In the genomic region with DNA sequence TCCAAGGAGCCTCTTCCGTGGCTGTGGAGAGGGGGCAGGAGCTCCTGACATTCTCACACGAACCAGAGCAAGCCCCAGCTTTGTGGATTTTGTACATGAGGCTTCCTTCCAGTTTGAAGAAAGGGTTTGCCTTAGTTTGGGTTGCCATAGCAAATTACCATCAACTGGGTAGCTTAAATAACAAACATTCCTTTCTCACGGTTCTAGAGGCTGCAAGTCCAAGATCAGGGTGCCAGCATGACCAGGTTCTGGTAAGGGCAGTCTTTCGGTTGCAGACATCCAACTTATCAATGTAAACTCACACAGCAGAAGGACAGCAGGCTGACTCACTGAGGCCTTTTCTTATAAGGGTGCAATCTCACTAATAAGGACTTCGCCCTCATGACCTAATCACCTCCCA, we compare ENCODE assay signal across 21 cellular contexts. TPM values are rescaled to one million over a fixed set of nuclear protein-coding genes. Genes with fewer than 3 reads are reported as not detected.
DNase-seq lines count a peak whose midpoint lies in the region; ATAC-seq, FAIRE-seq and TF ChIP-seq lines count a peak whose summit lies in the region.
"Had no signal": no experiment of that assay in that cellular context is flagged by ENCODE, and none has a peak within 500 bp of the region (broad histone marks: within the 10 kb centered on the region; RNA-seq: fewer than 3 reads in every experiment).

No MANE protein-coding gene starts in this region.

- H3K4me3 ChIP-seq in GM23338: no peak overlapping the region
- no peak overlapping the region for H3K4me3 ChIP-seq in SJSA1
- no peak overlapping the region for H3K4me3 ChIP-seq in fibroblast of mammary gland (ENCODE audit: control insufficient read depth, low read depth, low read length)
- no peak overlapping the region for H3K4me3 ChIP-seq in right cardiac atrium (ENCODE audit: low read length)
- no peak overlapping the region for H3K4me3 ChIP-seq in WERI-Rb-1 (ENCODE audit: low read depth, low read length)
- H3K4me3 ChIP-seq: BLaER1, cardiac muscle cell, left ventricle myocardium inferior, testis had no signal

- peak; percentile 20 for DNase-seq in GM23338 (ENCODE audit: low spot score)
- peak in 1 of 2 experiments; percentile 55 for DNase-seq in SJSA1 (ENCODE audit: low read depth in 1 of 2, low spot score in 2 of 2)
- DNase-seq in fibroblast of mammary gland (ENCODE audit: low read depth): peak; percentile 47
- DNase-seq in renal cortical epithelial cell (ENCODE audit: low read depth): peak; percentile 38
- no peak for DNase-seq in right cardiac atrium
- DNase-seq in GM12892 (ENCODE audit: insufficient read length): no peak
- no peak for DNase-seq in D721Med (ENCODE audit: insufficient read length, low spot score)
- no peak for DNase-seq in WERI-Rb-1
- DNase-seq: activated T-cell treated with anti-CD3 and anti-CD28 coated beads, Interleukin-2, amount 50 U/mL, for 24 hours; DMS 273 treated with DMSO at 0.1 percent for 48 hours; left ventricle myocardium inferior; NCI-H1105; NCI-H774; testis had no signal

- ATAC-seq in GM23338 (no peak), right cardiac atrium (no peak)

- no peaks in the 10 kb centered on the region for H4K20me1 ChIP-seq in GM23338 (replicated peaks; ENCODE audit: insufficient read depth)
- H4K20me1 ChIP-seq: BLaER1 had no signal

- H3K9me2 ChIP-seq in GM23338 (ENCODE audit: insufficient read depth): peaks cover 10% of the 10 kb centered on the region; the same call in 1 of the 2 replicates

- H3K4me1 ChIP-seq in GM23338 (ENCODE audit: insufficient read depth) (no peaks in the 10 kb centered on the region), SJSA1 (replicated peaks) (peaks cover 26% of the 10 kb centered on the region), right cardiac atrium (ENCODE audit: control insufficient read depth, insufficient read depth, low read length) (no peaks in the 10 kb centered on the region)
- H3K4me1 ChIP-seq: BLaER1, left ventricle myocardium inferior, testis had no signal

- no peak overlapping the region for H3K4me3 Mint-ChIP-seq in GM23338
- H3K4me3 Mint-ChIP-seq: activated T-cell treated with anti-CD3 and anti-CD28 coated beads, Interleukin-2, amount 50 U/mL, for 24 hours had no signal

- TF ChIP-seq POLR2A in GM12892 (IDR thresholded peaks at IDR 0.05; ENCODE audit: low read depth, low read length): no peak

- 64% methylated on average over 5 of the region's 5 CpGs for WGBS in right cardiac atrium

- H3K36me3 ChIP-seq in GM23338 (ENCODE audit: insufficient read depth) (no peaks in the 10 kb centered on the region), SJSA1 (no peaks in the 10 kb centered on the region), WERI-Rb-1 (no peaks in the 10 kb centered on the region)
- H3K36me3 ChIP-seq: BLaER1, cardiac muscle cell, left ventricle myocardium inferior had no signal

- H3K9me3 ChIP-seq in SJSA1 (replicated peaks) (peaks cover 4% of the 10 kb centered on the region), right cardiac atrium (ENCODE audit: control insufficient read depth, low read length) (no peaks in the 10 kb centered on the region), WERI-Rb-1 (ENCODE audit: severe bottlenecking) (peaks cover 8% of the 10 kb centered on the region)
- H3K9me3 ChIP-seq: testis had no signal

- no peak for TF ChIP-seq CTCF in GM23338 (conservative IDR thresholded peaks at IDR 0.05; ENCODE audit: low read depth in 2 of 2)
- no peak for TF ChIP-seq CTCF in fibroblast of mammary gland (conservative IDR thresholded peaks at IDR 0.05; ENCODE audit: control insufficient read depth, insufficient read depth, low read depth, low read length)
- no peak for TF ChIP-seq CTCF in D721Med (IDR thresholded peaks at IDR 0.05; ENCODE audit: insufficient read depth, missing control alignments)
- TF ChIP-seq CTCF in WERI-Rb-1 (IDR thresholded peaks at IDR 0.05; ENCODE audit: low read depth, low read length): no peak

- intact Hi-C loops in right cardiac atrium (cut with DNase I): no loop called here

- peaks cover 14% of the 10 kb centered on the region for H3K9me3 Mint-ChIP-seq in GM23338

- no peaks in the 10 kb centered on the region for H3K4me1 Mint-ChIP-seq in GM23338

- no peak overlapping the region for H3K27ac Mint-ChIP-seq in GM23338
- H3K27ac Mint-ChIP-seq: activated naive CD4-positive, alpha-beta T cell treated with anti-CD3 and anti-CD28 coated beads, Interleukin-2, amount 50 U/mL, for 72 hours; activated T-cell treated with anti-CD3 and anti-CD28 coated beads, Interleukin-2, amount 50 U/mL, for 24 hours had no signal

- H3K79me2 ChIP-seq in GM23338 (replicated peaks; ENCODE audit: insufficient read depth): no peaks in the 10 kb centered on the region

- no peak overlapping the region for H3K4me2 ChIP-seq in GM23338
- H3K4me2 ChIP-seq: BLaER1, KMS-11 had no signal

- no peak overlapping the region for H2AFZ ChIP-seq in GM23338

- H3K27ac ChIP-seq in GM23338 (ENCODE audit: low read depth) (no peak overlapping the region), SJSA1 (peak overlapping the region; percentile 97), right cardiac atrium (ENCODE audit: low read length) (no peak overlapping the region), WERI-Rb-1 (no peak overlapping the region)
- H3K27ac ChIP-seq: BLaER1, cardiac muscle cell, KMS-11, left ventricle myocardium inferior, testis had no signal

- FAIRE-seq in GM12892 (lab: Jason Lieb, UNC): no peak
- no peak for FAIRE-seq in D721Med (lab: Jason Lieb, UNC)

- no peaks in the 10 kb centered on the region for H3K36me3 Mint-ChIP-seq in GM23338 (ENCODE audit: low read depth)

- H3K27me3 ChIP-seq in GM23338 (ENCODE audit: insufficient read depth) (no peaks in the 10 kb centered on the region), SJSA1 (replicated peaks) (no peaks in the 10 kb centered on the region), right cardiac atrium (ENCODE audit: control insufficient read depth, insufficient read depth) (no peaks in the 10 kb centered on the region), WERI-Rb-1 (ENCODE audit: insufficient read depth, low read depth, severe bottlenecking) (no peaks in the 10 kb centered on the region)
- H3K27me3 ChIP-seq: BLaER1, cardiac muscle cell, testis had no signal

- H3F3A ChIP-seq in GM23338 (replicated peaks; ENCODE audit: low read depth): no peaks in the 10 kb centered on the region

- peaks cover 1% of the 10 kb centered on the region for H3K27me3 Mint-ChIP-seq in GM23338 (ENCODE audit: insufficient read depth, low read depth, poor library complexity)

TF ChIP-seq in GM23338, 12 proteins besides CTCF, POLR2A, EP300 and RAD21 (continues in another document):
- TF ChIP-seq JUNB (IDR thresholded peaks at IDR 0.05; ENCODE audit: unreplicated experiment) (no peak), POLR2AphosphoS5 (IDR thresholded peaks at IDR 0.05; ENCODE audit: low read depth) (no peak), EZH2phosphoT487 (IDR thresholded peaks at IDR 0.05; ENCODE audit: unreplicated experiment) (no peak)
- TF ChIP-seq, protein P1, sequence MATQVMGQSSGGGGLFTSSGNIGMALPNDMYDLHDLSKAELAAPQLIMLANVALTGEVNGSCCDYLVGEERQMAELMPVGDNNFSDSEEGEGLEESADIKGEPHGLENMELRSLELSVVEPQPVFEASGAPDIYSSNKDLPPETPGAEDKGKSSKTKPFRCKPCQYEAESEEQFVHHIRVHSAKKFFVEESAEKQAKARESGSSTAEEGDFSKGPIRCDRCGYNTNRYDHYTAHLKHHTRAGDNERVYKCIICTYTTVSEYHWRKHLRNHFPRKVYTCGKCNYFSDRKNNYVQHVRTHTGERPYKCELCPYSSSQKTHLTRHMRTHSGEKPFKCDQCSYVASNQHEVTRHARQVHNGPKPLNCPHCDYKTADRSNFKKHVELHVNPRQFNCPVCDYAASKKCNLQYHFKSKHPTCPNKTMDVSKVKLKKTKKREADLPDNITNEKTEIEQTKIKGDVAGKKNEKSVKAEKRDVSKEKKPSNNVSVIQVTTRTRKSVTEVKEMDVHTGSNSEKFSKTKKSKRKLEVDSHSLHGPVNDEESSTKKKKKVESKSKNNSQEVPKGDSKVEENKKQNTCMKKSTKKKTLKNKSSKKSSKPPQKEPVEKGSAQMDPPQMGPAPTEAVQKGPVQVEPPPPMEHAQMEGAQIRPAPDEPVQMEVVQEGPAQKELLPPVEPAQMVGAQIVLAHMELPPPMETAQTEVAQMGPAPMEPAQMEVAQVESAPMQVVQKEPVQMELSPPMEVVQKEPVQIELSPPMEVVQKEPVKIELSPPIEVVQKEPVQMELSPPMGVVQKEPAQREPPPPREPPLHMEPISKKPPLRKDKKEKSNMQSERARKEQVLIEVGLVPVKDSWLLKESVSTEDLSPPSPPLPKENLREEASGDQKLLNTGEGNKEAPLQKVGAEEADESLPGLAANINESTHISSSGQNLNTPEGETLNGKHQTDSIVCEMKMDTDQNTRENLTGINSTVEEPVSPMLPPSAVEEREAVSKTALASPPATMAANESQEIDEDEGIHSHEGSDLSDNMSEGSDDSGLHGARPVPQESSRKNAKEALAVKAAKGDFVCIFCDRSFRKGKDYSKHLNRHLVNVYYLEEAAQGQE (IDR thresholded peaks at IDR 0.05; ENCODE audit: unreplicated experiment): no peak

RNA-seq across cellular contexts. Expression of a gene that starts 25.9 kb away (rescaled TPM):
- 0.14 TPM in 1 of 2 replicates, not detected in the other for total RNA-seq in GM23338 (2014; rRNA removed; shearing (Covaris generic))
- not detected in 2 replicates for polyA plus RNA-seq in GM23338 (2016; fragmentation: Nextera tagmentation; extraction: Ambion mirVana)
- total RNA-seq in SJSA1 (2014; rRNA removed; shearing (Covaris generic)): not detected in 2 replicates
- total RNA-seq in renal cortical epithelial cell: not detected in 2 replicates
- total RNA-seq in right cardiac atrium: under 1 TPM in 3 of 4 donors, not detected in 1; 0.06 to 0.12 (median 0.08) TPM
- 0.23 TPM for polyA plus RNA-seq in right cardiac atrium
- polyA plus RNA-seq in GM12892 (2012; ENCODE audit: missing spikeins): not detected
- total RNA-seq: activated naive CD4-positive, alpha-beta T cell treated with anti-CD3 and anti-CD28 coated beads, Interleukin-2, amount 50 U/mL, for 72 hours; fibroblast of villous mesenchyme; H4; osteocyte had no signal
- polyA plus RNA-seq: cardiac muscle cell had no signal

Comparison
In these comparisons a context has a peak if more than half of its experiments do, and no peak if none do; other contexts are left out.
1. DNase-seq: peak in GM23338 (single experiment), fibroblast of mammary gland (single experiment) and renal cortical epithelial cell (single experiment); none in right cardiac atrium (0 of 3), GM12892 (single experiment), D721Med (single experiment) and WERI-Rb-1 (single experiment).